10 cellular contexts compared by ENCODE assay signal in the genomic region with DNA sequence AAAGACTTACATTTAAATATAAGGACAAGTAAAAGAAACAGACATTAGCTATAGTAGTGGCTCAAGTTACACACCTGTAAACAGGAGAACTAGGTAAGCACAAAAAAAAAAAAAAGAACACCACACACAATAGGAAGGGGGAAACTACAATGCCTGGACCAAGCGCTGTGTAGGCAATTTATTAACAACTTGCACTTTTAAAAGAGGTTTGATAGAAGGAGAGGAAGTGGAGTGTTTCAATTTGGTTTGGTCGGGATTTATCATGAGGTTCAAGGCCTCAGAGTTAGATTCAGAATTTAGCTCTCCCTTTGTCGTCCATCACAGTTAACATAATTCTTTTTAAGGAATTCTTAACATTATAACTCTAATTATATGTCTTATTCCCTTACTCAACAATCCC. TPM values are rescaled to one million over a fixed set of nuclear protein-coding genes. Genes with fewer than 3 reads are reported as not detected.
A peak's percentile ranks its signal among the peaks of the same experiment; 100 is the strongest.
DNase-seq lines count a peak whose midpoint lies in the region; ATAC-seq, FAIRE-seq and TF ChIP-seq lines count a peak whose summit lies in the region.
"Had no signal": no experiment of that assay in that cellular context is flagged by ENCODE, and none has a peak within 500 bp of the region (broad histone marks: within the 10 kb centered on the region; RNA-seq: fewer than 3 reads in every experiment).

No MANE protein-coding gene starts in this region.

- H3K27ac Mint-ChIP-seq in activated T-helper 2 cell treated with anti-CD3 and anti-CD28 coated beads, Interferon-gamma antibody, Interleukin-2, Interleukin-4, amounts not matched to agents 10 μg/mL and 5 μg/mL and 100 μg/mL, durations not matched to agents 14 hours and 24 hours and 36 hours, result peak overlapping the region; percentile 88

- no peak for TF ChIP-seq POLR2A in HepG2 (IDR thresholded peaks at IDR 0.05; ENCODE audit: insufficient read depth in 1 of 2, low read depth in 2 of 2, low read length in 2 of 2)
- TF ChIP-seq POLR2A in uterus (IDR thresholded peaks at IDR 0.05), result no peak

- TF ChIP-seq CTCF in HepG2 (CRISPR knock-in tag; IDR thresholded peaks at IDR 0.05) (no peak), uterus (IDR thresholded peaks at IDR 0.05) (no peak)

- in situ Hi-C loops in HepG2 (cut with HindIII; ENCODE audit: extremely low pct_ligation_motif_present, low pct_unique_long_range_greater_than_20kb), result no loop called here

- no peak overlapping the region for H2AFZ ChIP-seq in HepG2 (ENCODE audit: low read length)

- H3K27me3 ChIP-seq in right cardiac atrium (ENCODE audit: control insufficient read depth, insufficient read depth) (no peaks in the 10 kb centered on the region), HepG2 (ENCODE audit: control insufficient read depth in 1 of 2, insufficient read depth in 2 of 2, low read length in 2 of 2) (no peaks in the 10 kb centered on the region; a peak in 1 of 5 replicates), uterus (no peaks in the 10 kb centered on the region)
- H3K27me3 ChIP-seq: ascending aorta had no signal

- DNase-seq in right cardiac atrium, result no peak
- DNase-seq in left ventricle myocardium superior, result no peak
- DNase-seq in activated T-helper 2 cell treated with anti-CD3 and anti-CD28 coated beads, Interferon-gamma antibody, Interleukin-2, Interleukin-4, amounts not matched to agents 10 μg/mL and 5 μg/mL and 100 μg/mL, durations not matched to agents 14 hours and 24 hours and 36 hours (ENCODE audit: low spot score), result no peak
- no peak for DNase-seq in HepG2 (ENCODE audit: low spot score)
- no peak for DNase-seq in uterus
- no peak for DNase-seq in activated CD4-positive, CD25-positive, alpha-beta regulatory T cell (lab: John Stamatoyannopoulos, UW)
- no peak for DNase-seq in posterior cingulate gyrus

- H3K9me3 ChIP-seq in right cardiac atrium (ENCODE audit: control insufficient read depth, low read length), result no peaks in the 10 kb centered on the region
- no peaks in the 10 kb centered on the region for H3K9me3 ChIP-seq in HepG2 (ENCODE audit: low read length)
- H3K9me3 ChIP-seq in uterus, result no peaks in the 10 kb centered on the region
- H3K9me3 ChIP-seq: ascending aorta had no signal

- no peak for TF ChIP-seq RAD21 in HepG2 (CRISPR knock-in tag; IDR thresholded peaks at IDR 0.05)

- CTCF ChIA-PET in HepG2 (lab: Yijun Ruan, JAX; ENCODE audit: low intra/inter-chr PET ratio, low total read pairs), result no interaction called here

- peak; percentile 21 for FAIRE-seq in HepG2 (lab: Jason Lieb, UNC)

- H3K9ac ChIP-seq in HepG2 (ENCODE audit: insufficient read depth, low read depth, low read length), result peak overlapping the region; percentile 67; the same call in 1 of the 2 replicates

- intact Hi-C loops in right cardiac atrium (cut with DNase I) (no loop called here), left ventricle myocardium superior (cut with micrococcal nuclease) (no loop called here), HepG2 (cut with micrococcal nuclease; ENCODE audit: unreplicated experiment) (no loop called here), uterus (cut with DNase I; ENCODE audit: low total_unique reads) (no loop called here), posterior cingulate gyrus (cut with DNase I) (loop anchor here (5.0 to 10.0 kb wide), 2 partner anchors 36 to 111 kb away; a partner anchor contains a TSS)
- intact Hi-C loops in activated T-helper 2 cell treated with anti-CD3 and anti-CD28 coated beads, Interferon-gamma antibody, Interleukin-2, Interleukin-4, amounts not matched to agents 10 μg/mL and 5 μg/mL and 100 μg/mL, durations not matched to agents 14 hours and 24 hours and 36 hours (cut with micrococcal nuclease), result loop anchor here (5.0 kb wide), 1 partner anchor 49 kb away; no protein-coding TSS in a partner anchor

- H3K36me3 Mint-ChIP-seq in activated T-helper 2 cell treated with anti-CD3 and anti-CD28 coated beads, Interferon-gamma antibody, Interleukin-2, Interleukin-4, amounts not matched to agents 10 μg/mL and 5 μg/mL and 100 μg/mL, durations not matched to agents 14 hours and 24 hours and 36 hours (ENCODE audit: low read depth), result no peaks in the 10 kb centered on the region

- no peak overlapping the region for H3K27ac ChIP-seq in right cardiac atrium (ENCODE audit: low read length)
- H3K27ac ChIP-seq in HepG2 (ENCODE audit: extremely low read length, insufficient read depth, low read length), result peak overlapping the region; percentile 57
- H3K27ac ChIP-seq in uterus, result peak overlapping the region; percentile 75 to 78

- TF ChIP-seq EP300 in HepG2 (IDR thresholded peaks at IDR 0.05; ENCODE audit: low read depth in 2 of 2, low read length in 2 of 2), result no peak
- TF ChIP-seq EP300 in HepG2 (CRISPR knock-in tag; IDR thresholded peaks at IDR 0.05; ENCODE audit: borderline replicate concordance), result no peak

- H3K4me1 Mint-ChIP-seq in activated T-helper 2 cell treated with anti-CD3 and anti-CD28 coated beads, Interferon-gamma antibody, Interleukin-2, Interleukin-4, amounts not matched to agents 10 μg/mL and 5 μg/mL and 100 μg/mL, durations not matched to agents 14 hours and 24 hours and 36 hours (ENCODE audit: low read depth), result peaks cover 8% of the 10 kb centered on the region

- POLR2A ChIA-PET in HepG2 (lab: Yijun Ruan, JAX), result interaction anchor here (2.1 to 3.1 kb wide), 3 partner anchors 25 to 154 kb away, joined by 16 to 30 read pairs (median 21); a partner anchor contains a TSS

- BruUV-seq in HepG2 (replicated peaks; lab: Mats Ljungman, UMichigan), result no TSS peak

- no peaks in the 10 kb centered on the region for H4K20me1 ChIP-seq in HepG2 (ENCODE audit: insufficient read depth, low read length)

- 62% methylated on average over 3 of the region's 3 CpGs for WGBS in right cardiac atrium
- 92% methylated on average over 3 of the region's 3 CpGs for WGBS in HepG2 (ENCODE audit: low lambda C conversion rate)

- no peak for ATAC-seq in right cardiac atrium
- ATAC-seq in left ventricle myocardium superior, result no peak
- no peak for ATAC-seq in HepG2
- ATAC-seq in GM18868 (IDR thresholded peaks at IDR 0.05; ENCODE audit: unreplicated experiment), result no peak

- H3K4me1 ChIP-seq in right cardiac atrium (ENCODE audit: control insufficient read depth, insufficient read depth, low read length), result peaks cover 4% of the 10 kb centered on the region
- peaks cover 30% of the 10 kb centered on the region for H3K4me1 ChIP-seq in HepG2 (ENCODE audit: insufficient read depth, low read length)
- peaks cover 0 to 4% of the 10 kb centered on the region in 2 donors for H3K4me1 ChIP-seq in uterus

- peak overlapping the region; percentile 82 for H3K4me3 ChIP-seq in right cardiac atrium (ENCODE audit: low read length)
- H3K4me3 ChIP-seq in HepG2 (replicated peaks in 1 of 3; ENCODE audit: insufficient read depth in 1 of 3, low read depth in 2 of 3, low read length in 3 of 3), result peak overlapping the region in 1 of 3 experiments; percentile 79; a peak in 3 of 6 replicates
- H3K4me3 ChIP-seq in uterus, result peak overlapping the region in 1 of 2 donors; percentile 49

- peaks cover 0 to 1% of the 10 kb centered on the region in 2 experiments; a peak in 2 of 5 replicates for H3K36me3 ChIP-seq in HepG2 (replicated peaks in 1 of 2; ENCODE audit: control insufficient read depth in 1 of 2, insufficient read depth in 2 of 2, low read length in 2 of 2)
- no peaks in the 10 kb centered on the region for H3K36me3 ChIP-seq in uterus
- H3K36me3 ChIP-seq: ascending aorta had no signal

- no peaks in the 10 kb centered on the region for H3K79me2 ChIP-seq in HepG2 (ENCODE audit: insufficient read depth, low read length)

- H3K4me3 Mint-ChIP-seq in activated T-helper 2 cell treated with anti-CD3 and anti-CD28 coated beads, Interferon-gamma antibody, Interleukin-2, Interleukin-4, amounts not matched to agents 10 μg/mL and 5 μg/mL and 100 μg/mL, durations not matched to agents 14 hours and 24 hours and 36 hours (ENCODE audit: low read depth), result no peak overlapping the region
- H3K4me3 Mint-ChIP-seq: neural crest cell had no signal

- no peaks in the 10 kb centered on the region for H3K27me3 Mint-ChIP-seq in activated T-helper 2 cell treated with anti-CD3 and anti-CD28 coated beads, Interferon-gamma antibody, Interleukin-2, Interleukin-4, amounts not matched to agents 10 μg/mL and 5 μg/mL and 100 μg/mL, durations not matched to agents 14 hours and 24 hours and 36 hours (ENCODE audit: low read depth)

- peak overlapping the region; percentile 70 for H3K4me2 ChIP-seq in HepG2 (ENCODE audit: low read depth, low read length)

- no peaks in the 10 kb centered on the region for H3K9me3 Mint-ChIP-seq in activated T-helper 2 cell treated with anti-CD3 and anti-CD28 coated beads, Interferon-gamma antibody, Interleukin-2, Interleukin-4, amounts not matched to agents 10 μg/mL and 5 μg/mL and 100 μg/mL, durations not matched to agents 14 hours and 24 hours and 36 hours
- H3K9me3 Mint-ChIP-seq: neural crest cell had no signal

RNA-seq across cellular contexts. Expression of a gene that starts 1.1 kb away (rescaled TPM):
- total RNA-seq in right cardiac atrium (1 to 10 TPM; 1.8 to 2.6 (median 2.3) TPM), left ventricle myocardium superior (1.3 TPM), HepG2 (2016; rRNA removed; fragmentation: Illumina TruSeq; extraction: Trizol) (2.9 TPM in 2 replicates), uterus (10 to 100 TPM in 1 of 4 donors, 1 to 10 TPM in 3; 2.3 to 16.5 (median 6.6) TPM)
- polyA plus RNA-seq in right cardiac atrium (1.5 TPM), HepG2 (2011; rRNA removed) (4.3 and 4.7 TPM in 2 replicates)
- 6.1 and 6.4 TPM in 2 replicates for total RNA-seq in activated T-helper 2 cell treated with anti-CD3 and anti-CD28 coated beads, Interferon-gamma antibody, Interleukin-2, Interleukin-4, amounts not matched to agents 10 μg/mL and 5 μg/mL and 100 μg/mL, durations not matched to agents 14 hours and 24 hours and 36 hours
- 0.62 and 0.81 TPM in 2 replicates for total RNA-seq in HepG2 (2016; cell fraction: cytosol; rRNA removed; fragmentation: Illumina TruSeq; extraction: Trizol; ENCODE audit: low read depth)
- total RNA-seq in HepG2 (2016; cell fraction: insoluble cytoplasmic fraction; rRNA removed; fragmentation: Illumina TruSeq; extraction: Trizol), result 2.4 and 2.9 TPM in 2 replicates
- 1.5 and 1.6 TPM in 2 replicates for total RNA-seq in HepG2 (2016; cell fraction: membrane; rRNA removed; fragmentation: Illumina TruSeq; extraction: Trizol)
- total RNA-seq in HepG2 (2016; cell fraction: nucleus; rRNA removed; fragmentation: Illumina TruSeq; extraction: Trizol), result 5.9 and 7.0 TPM in 2 replicates
- polyA plus RNA-seq in HepG2 (2011; cell fraction: cytosol; rRNA removed), result 1.2 and 1.3 TPM in 2 replicates
- 13.3 and 14.7 TPM in 2 replicates for polyA plus RNA-seq in HepG2 (2011; cell fraction: nucleus; rRNA removed)
- 3.6 and 4.0 TPM in 2 replicates for polyA plus RNA-seq in HepG2 (2012)
- polyA plus RNA-seq in HepG2 (2016; cell fraction: cytosol; fragmentation: Illumina TruSeq; extraction: Trizol; ENCODE audit: low read depth), result 0.28 TPM in 2 replicates
- 2.6 and 3.2 TPM in 2 replicates for polyA plus RNA-seq in HepG2 (2016; cell fraction: insoluble cytoplasmic fraction; fragmentation: Illumina TruSeq; extraction: Trizol; ENCODE audit: low read depth)
- polyA plus RNA-seq in HepG2 (2016; cell fraction: membrane; fragmentation: Illumina TruSeq; extraction: Trizol; ENCODE audit: low read depth), result 0.70 and 0.84 TPM in 2 replicates
- polyA plus RNA-seq in HepG2 (2016; cell fraction: nucleus; fragmentation: Illumina TruSeq; extraction: Trizol; ENCODE audit: insufficient read depth, low read depth), result 12.2 and 14.5 TPM in 2 replicates
- polyA minus RNA-seq in HepG2 (2011; rRNA and poly(A)+ RNA removed; ENCODE audit: low replicate concordance), result 4.3 and 6.4 TPM in 2 replicates
- polyA minus RNA-seq in HepG2 (2011; cell fraction: cytosol; rRNA and poly(A)+ RNA removed), result 0.97 and 1.2 TPM in 2 replicates
- 9.7 and 10.9 TPM in 2 replicates for polyA minus RNA-seq in HepG2 (2011; cell fraction: nucleus; rRNA and poly(A)+ RNA removed)

RNA-seq across cellular contexts. Expression of a gene that starts 24.7 kb away (rescaled TPM):
- 10 to 100 TPM; 12.6 to 16.0 (median 14.1) TPM for total RNA-seq in right cardiac atrium
- polyA plus RNA-seq in right cardiac atrium, result 9.4 TPM
- total RNA-seq in left ventricle myocardium superior, result 18.7 TPM
- 23.7 and 24.3 TPM in 2 replicates for total RNA-seq in activated T-helper 2 cell treated with anti-CD3 and anti-CD28 coated beads, Interferon-gamma antibody, Interleukin-2, Interleukin-4, amounts not matched to agents 10 μg/mL and 5 μg/mL and 100 μg/mL, durations not matched to agents 14 hours and 24 hours and 36 hours
- 41.1 and 56.3 TPM in 2 replicates for total RNA-seq in HepG2 (2016; rRNA removed; fragmentation: Illumina TruSeq; extraction: Trizol)
- total RNA-seq in HepG2 (2016; cell fraction: cytosol; rRNA removed; fragmentation: Illumina TruSeq; extraction: Trizol; ENCODE audit: low read depth), result 4.6 and 5.0 TPM in 2 replicates
- 40.0 and 57.6 TPM in 2 replicates for total RNA-seq in HepG2 (2016; cell fraction: insoluble cytoplasmic fraction; rRNA removed; fragmentation: Illumina TruSeq; extraction: Trizol)
- 15.9 and 18.0 TPM in 2 replicates for total RNA-seq in HepG2 (2016; cell fraction: membrane; rRNA removed; fragmentation: Illumina TruSeq; extraction: Trizol)
- total RNA-seq in HepG2 (2016; cell fraction: nucleus; rRNA removed; fragmentation: Illumina TruSeq; extraction: Trizol), result 25.0 and 28.8 TPM in 2 replicates
- 22.7 and 28.1 TPM in 2 replicates for polyA plus RNA-seq in HepG2 (2011; rRNA removed)
- polyA plus RNA-seq in HepG2 (2011; cell fraction: cytosol; rRNA removed), result 27.1 and 29.0 TPM in 2 replicates
- 20.9 and 21.3 TPM in 2 replicates for polyA plus RNA-seq in HepG2 (2011; cell fraction: nucleus; rRNA removed)
- polyA plus RNA-seq in HepG2 (2012), result 13.4 and 17.5 TPM in 2 replicates
- polyA plus RNA-seq in HepG2 (2016; cell fraction: cytosol; fragmentation: Illumina TruSeq; extraction: Trizol; ENCODE audit: low read depth), result 3.6 and 3.7 TPM in 2 replicates
- polyA plus RNA-seq in HepG2 (2016; cell fraction: insoluble cytoplasmic fraction; fragmentation: Illumina TruSeq; extraction: Trizol; ENCODE audit: low read depth), result 45.2 and 47.9 TPM in 2 replicates
- polyA plus RNA-seq in HepG2 (2016; cell fraction: membrane; fragmentation: Illumina TruSeq; extraction: Trizol; ENCODE audit: low read depth), result 9.1 and 10.1 TPM in 2 replicates
- polyA plus RNA-seq in HepG2 (2016; cell fraction: nucleus; fragmentation: Illumina TruSeq; extraction: Trizol; ENCODE audit: insufficient read depth, low read depth), result 19.8 and 24.4 TPM in 2 replicates
- polyA minus RNA-seq in HepG2 (2011; rRNA and poly(A)+ RNA removed; ENCODE audit: low replicate concordance), result 39.2 and 43.4 TPM in 2 replicates
- 10.3 and 12.8 TPM in 2 replicates for polyA minus RNA-seq in HepG2 (2011; cell fraction: cytosol; rRNA and poly(A)+ RNA removed)
- 31.7 and 34.4 TPM in 2 replicates for polyA minus RNA-seq in HepG2 (2011; cell fraction: nucleus; rRNA and poly(A)+ RNA removed)
- 10 to 100 TPM in 3 of 4 donors, 1 to 10 TPM in 1; 1.0 to 36.8 (median 17.3) TPM for total RNA-seq in uterus

RNA-seq across cellular contexts. Expression of a gene that starts 25.0 kb away (rescaled TPM):
- total RNA-seq in right cardiac atrium (10 to 100 TPM in 2 of 4 donors, 1 to 10 TPM in 2; 7.4 to 12.4 (median 9.5) TPM), left ventricle myocardium superior (8.4 TPM), HepG2 (2016; rRNA removed; fragmentation: Illumina TruSeq; extraction: Trizol) (27.9 and 37.3 TPM in 2 replicates), uterus (10 to 100 TPM in 3 of 4 donors, under 1 TPM in 1; 0.51 to 20.5 (median 18.0) TPM)
- polyA plus RNA-seq in right cardiac atrium (6.5 TPM), HepG2 (2011; rRNA removed) (28.6 and 37.8 TPM in 2 replicates)
- total RNA-seq in activated T-helper 2 cell treated with anti-CD3 and anti-CD28 coated beads, Interferon-gamma antibody, Interleukin-2, Interleukin-4, amounts not matched to agents 10 μg/mL and 5 μg/mL and 100 μg/mL, durations not matched to agents 14 hours and 24 hours and 36 hours, result 58.2 and 60.5 TPM in 2 replicates
- 9.2 and 10.9 TPM in 2 replicates for total RNA-seq in HepG2 (2016; cell fraction: cytosol; rRNA removed; fragmentation: Illumina TruSeq; extraction: Trizol; ENCODE audit: low read depth)
- total RNA-seq in HepG2 (2016; cell fraction: insoluble cytoplasmic fraction; rRNA removed; fragmentation: Illumina TruSeq; extraction: Trizol), result 31.5 and 38.1 TPM in 2 replicates
- 20.7 and 21.2 TPM in 2 replicates for total RNA-seq in HepG2 (2016; cell fraction: membrane; rRNA removed; fragmentation: Illumina TruSeq; extraction: Trizol)
- 28.5 and 31.3 TPM in 2 replicates for total RNA-seq in HepG2 (2016; cell fraction: nucleus; rRNA removed; fragmentation: Illumina TruSeq; extraction: Trizol)
- polyA plus RNA-seq in HepG2 (2011; cell fraction: cytosol; rRNA removed), result 24.4 and 28.7 TPM in 2 replicates
- polyA plus RNA-seq in HepG2 (2011; cell fraction: nucleus; rRNA removed), result 39.5 and 39.6 TPM in 2 replicates
- 24.1 and 34.6 TPM in 2 replicates for polyA plus RNA-seq in HepG2 (2012)
- polyA plus RNA-seq in HepG2 (2016; cell fraction: cytosol; fragmentation: Illumina TruSeq; extraction: Trizol; ENCODE audit: low read depth), result 9.5 and 10.5 TPM in 2 replicates
- 43.8 and 51.7 TPM in 2 replicates for polyA plus RNA-seq in HepG2 (2016; cell fraction: insoluble cytoplasmic fraction; fragmentation: Illumina TruSeq; extraction: Trizol; ENCODE audit: low read depth)
- 12.7 and 15.1 TPM in 2 replicates for polyA plus RNA-seq in HepG2 (2016; cell fraction: membrane; fragmentation: Illumina TruSeq; extraction: Trizol; ENCODE audit: low read depth)
- polyA plus RNA-seq in HepG2 (2016; cell fraction: nucleus; fragmentation: Illumina TruSeq; extraction: Trizol; ENCODE audit: insufficient read depth, low read depth), result 49.1 and 56.8 TPM in 2 replicates
- 40.9 and 54.5 TPM in 2 replicates for polyA minus RNA-seq in HepG2 (2011; rRNA and poly(A)+ RNA removed; ENCODE audit: low replicate concordance)
- 22.2 and 22.5 TPM in 2 replicates for polyA minus RNA-seq in HepG2 (2011; cell fraction: cytosol; rRNA and poly(A)+ RNA removed)
- 41.7 and 47.5 TPM in 2 replicates for polyA minus RNA-seq in HepG2 (2011; cell fraction: nucleus; rRNA and poly(A)+ RNA removed)

RNA-seq across cellular contexts. Expression of a gene that starts 45.3 kb away (rescaled TPM):
- total RNA-seq in right cardiac atrium (10 to 100 TPM; 52.2 to 62.5 (median 56.6) TPM), left ventricle myocardium superior (52.7 TPM), HepG2 (2016; rRNA removed; fragmentation: Illumina TruSeq; extraction: Trizol) (6.9 and 7.2 TPM in 2 replicates), uterus (100 to 1,000 TPM in 1 of 4 donors, 10 to 100 TPM in 3; 28.8 to 101 (median 74.3) TPM)
- polyA plus RNA-seq in right cardiac atrium (72.1 TPM), HepG2 (2011; rRNA removed) (4.3 and 4.4 TPM in 2 replicates)
- total RNA-seq in activated T-helper 2 cell treated with anti-CD3 and anti-CD28 coated beads, Interferon-gamma antibody, Interleukin-2, Interleukin-4, amounts not matched to agents 10 μg/mL and 5 μg/mL and 100 μg/mL, durations not matched to agents 14 hours and 24 hours and 36 hours, result 207 and 217 TPM in 2 replicates
- total RNA-seq in HepG2 (2016; cell fraction: cytosol; rRNA removed; fragmentation: Illumina TruSeq; extraction: Trizol; ENCODE audit: low read depth), result 5.4 and 6.8 TPM in 2 replicates
- total RNA-seq in HepG2 (2016; cell fraction: insoluble cytoplasmic fraction; rRNA removed; fragmentation: Illumina TruSeq; extraction: Trizol), result 5.6 and 7.6 TPM in 2 replicates
- total RNA-seq in HepG2 (2016; cell fraction: membrane; rRNA removed; fragmentation: Illumina TruSeq; extraction: Trizol), result 10.7 and 11.7 TPM in 2 replicates
- total RNA-seq in HepG2 (2016; cell fraction: nucleus; rRNA removed; fragmentation: Illumina TruSeq; extraction: Trizol), result 5.0 and 7.6 TPM in 2 replicates
- polyA plus RNA-seq in HepG2 (2011; cell fraction: cytosol; rRNA removed), result 5.0 and 6.3 TPM in 2 replicates
- 6.2 and 6.3 TPM in 2 replicates for polyA plus RNA-seq in HepG2 (2011; cell fraction: nucleus; rRNA removed)
- 2.0 and 3.5 TPM in 2 replicates for polyA plus RNA-seq in HepG2 (2012)
- 7.8 and 8.6 TPM in 2 replicates for polyA plus RNA-seq in HepG2 (2016; cell fraction: cytosol; fragmentation: Illumina TruSeq; extraction: Trizol; ENCODE audit: low read depth)
- 7.6 and 10.9 TPM in 2 replicates for polyA plus RNA-seq in HepG2 (2016; cell fraction: insoluble cytoplasmic fraction; fragmentation: Illumina TruSeq; extraction: Trizol; ENCODE audit: low read depth)
- 12.5 and 13.8 TPM in 2 replicates for polyA plus RNA-seq in HepG2 (2016; cell fraction: membrane; fragmentation: Illumina TruSeq; extraction: Trizol; ENCODE audit: low read depth)
- 8.1 and 9.8 TPM in 2 replicates for polyA plus RNA-seq in HepG2 (2016; cell fraction: nucleus; fragmentation: Illumina TruSeq; extraction: Trizol; ENCODE audit: insufficient read depth, low read depth)
- 8.0 and 57.0 TPM in 2 replicates for polyA minus RNA-seq in HepG2 (2011; rRNA and poly(A)+ RNA removed; ENCODE audit: low replicate concordance)
- polyA minus RNA-seq in HepG2 (2011; cell fraction: cytosol; rRNA and poly(A)+ RNA removed), result 4.1 and 4.9 TPM in 2 replicates
- polyA minus RNA-seq in HepG2 (2011; cell fraction: nucleus; rRNA and poly(A)+ RNA removed), result 5.1 and 6.7 TPM in 2 replicates

Comparison
In these comparisons a context has a peak if more than half of its experiments do, and no peak if none do; other contexts are left out.
1. intact Hi-C loops: an anchor here in activated T-helper 2 cell treated with anti-CD3 and anti-CD28 coated beads, Interferon-gamma antibody, Interleukin-2, Interleukin-4, amounts not matched to agents 10 μg/mL and 5 μg/mL and 100 μg/mL, durations not matched to agents 14 hours and 24 hours and 36 hours (5.0 kb wide) and posterior cingulate gyrus (5.0 to 10.0 kb wide); none called in right cardiac atrium, left ventricle myocardium superior, HepG2 and uterus.